Comparison of ENCODE assay signal across 30 cellular contexts in the genomic region with DNA sequence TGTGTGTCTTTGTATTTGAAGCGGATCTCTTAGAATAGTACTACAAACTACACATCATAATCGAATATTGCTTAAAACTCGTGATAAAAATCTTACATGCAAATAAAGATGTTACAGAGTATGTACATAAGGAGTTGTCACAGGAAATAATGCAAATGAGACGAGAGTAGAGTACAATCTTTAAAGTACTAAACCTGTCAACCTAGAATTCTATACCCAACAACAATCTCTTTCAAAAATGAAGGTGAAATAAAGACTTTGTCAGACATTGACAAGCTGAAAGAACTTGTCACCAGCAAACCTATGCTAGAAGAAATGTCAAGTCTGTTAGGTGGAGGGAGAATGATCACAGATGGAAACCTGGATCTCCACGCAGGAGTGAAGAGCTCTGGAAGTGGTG.
"Had no signal": no experiment of that assay in that cellular context is flagged by ENCODE, and none has a peak within 500 bp of the region (broad histone marks: within the 10 kb centered on the region; RNA-seq: fewer than 3 reads in every experiment).

No MANE protein-coding gene starts in this region.

- H3K27me3 ChIP-seq: adrenal gland, ascending aorta, body of pancreas, brain microvascular endothelial cell, breast epithelium, cardiac muscle cell had no signal

- H3K36me3 ChIP-seq: adrenal gland, brain microvascular endothelial cell, cardiac muscle cell had no signal

- H3K9me3 ChIP-seq: adrenal gland had no signal

- H3K4me3 ChIP-seq: adrenal gland, ascending aorta, body of pancreas, breast epithelium, cardiac muscle cell had no signal

- H3K27ac ChIP-seq: adrenal gland, ascending aorta, body of pancreas, brain microvascular endothelial cell, breast epithelium, cardiac muscle cell had no signal

- ATAC-seq: activated naive CD4-positive, alpha-beta T cell treated with anti-CD3 and anti-CD28 coated beads, Interleukin-2, amount 50 U/mL, for 72 hours; activated naive CD8-positive, alpha-beta T cell treated with anti-CD3 and anti-CD28 coated beads, Interleukin-2, amount 50 U/mL, for 24 hours; activated T-cell treated with anti-CD3 and anti-CD28 coated beads, Interleukin-2, amount 50 U/mL, for 4 hours; activated T-cell treated with anti-CD3 and anti-CD28 coated beads, Interleukin-2, amount 50 U/mL, for 72 hours; activated T-helper 17 cell treated with anti-CD3 and anti-CD28 coated beads, Interleukin-2, amount 50 U/mL, for 72 hours; body of pancreas had no signal

- DNase-seq: activated effector memory CD4-positive, alpha-beta T cell treated with anti-CD3 and anti-CD28 coated beads, Interleukin-2, amount 50 U/mL, for 16 hours; activated effector memory CD4-positive, alpha-beta T cell treated with Interleukin-2 at 50 U/mL for 16 hours; activated gamma-delta T cell treated with Interleukin-2 at 50 U/mL for 16 hours; activated naive CD4-positive, alpha-beta T cell; activated naive CD4-positive, alpha-beta T cell treated with anti-CD3 and anti-CD28 coated beads for 36 hours; activated naive CD4-positive, alpha-beta T cell treated with anti-CD3 and anti-CD28 coated beads, Interleukin-2, amount 10 ng/mL, durations not matched to agents 7 days and 5 days; activated naive CD4-positive, alpha-beta T cell treated with anti-CD3 and anti-CD28 coated beads, Interleukin-2, amount 50 U/mL, for 16 hours; activated naive CD4-positive, alpha-beta T cell treated with Interleukin-2 at 50 U/mL for 16 hours; activated naive CD8-positive, alpha-beta T cell treated with anti-CD3 and anti-CD28 coated beads for 36 hours; activated naive CD8-positive, alpha-beta T cell treated with anti-CD3 and anti-CD28 coated beads, Interleukin-2, amount 10 ng/mL, durations not matched to agents 7 days and 5 days; activated naive CD8-positive, alpha-beta T cell treated with anti-CD3 and anti-CD28 coated beads, Interleukin-2, amount 50 U/mL, for 24 hours; activated T-cell treated with anti-CD3 and anti-CD28 coated beads, Interleukin-2, amount 50 U/mL, for 24 hours; activated T-cell treated with anti-CD3 and anti-CD28 coated beads, Interleukin-2, amount 50 U/mL, for 4 hours; activated T-cell treated with anti-CD3 and anti-CD28 coated beads, Interleukin-2, amount 50 U/mL, for 48 hours; activated T-cell treated with anti-CD3 and anti-CD28 coated beads, Interleukin-2, amount 50 U/mL, for 72 hours; adrenal gland; amniotic stem cell; amygdala; anterior cingulate cortex; aorta; body of pancreas; brain microvascular endothelial cell; caudate nucleus; central memory CD4-positive, alpha-beta T cell; cerebellar nuclear complex had no signal

- H3K4me1 ChIP-seq: adrenal gland, ascending aorta, body of pancreas, breast epithelium had no signal
